In the genomic region with DNA sequence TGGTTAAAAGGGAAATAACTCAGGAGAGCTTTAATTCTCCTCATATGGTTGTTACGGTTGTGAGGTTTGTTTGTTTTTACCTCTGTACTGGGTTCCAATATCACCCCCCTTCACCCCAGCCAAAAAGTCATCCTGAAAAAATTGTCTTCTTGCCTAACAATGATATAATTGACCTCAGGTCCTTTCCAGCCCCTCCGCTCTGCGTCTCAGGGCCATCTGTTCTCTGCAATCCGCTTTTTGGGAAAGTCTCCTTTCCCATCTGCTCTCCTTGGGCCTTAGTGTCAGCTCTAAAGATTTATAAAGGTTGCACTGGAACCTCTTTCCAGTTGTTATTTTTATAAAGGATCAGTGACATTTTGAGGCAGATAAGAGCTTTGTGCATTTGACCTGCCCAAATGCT, we compare ENCODE assay signal across 14 cellular contexts. TPM values are rescaled to one million over a fixed set of nuclear protein-coding genes. Genes with fewer than 3 reads are reported as not detected.
DNase-seq lines count a peak whose midpoint lies in the region; ATAC-seq and TF ChIP-seq lines count a peak whose summit lies in the region.
"Had no signal": no experiment of that assay in that cellular context is flagged by ENCODE, and none has a peak within 500 bp of the region (broad histone marks: within the 10 kb centered on the region; RNA-seq: fewer than 3 reads in every experiment).

No MANE protein-coding gene starts in this region.

- H3K9me3 ChIP-seq in suprapubic skin = no peaks in the 10 kb centered on the region
- H3K9me3 ChIP-seq: lower lobe of right lung, MG63 had no signal

- DNase-seq in HFFc6 = no peak
- DNase-seq in glutamatergic neuron = no peak
- no peak for DNase-seq in suprapubic skin (ENCODE audit: low spot score in 2 of 2)
- no peak for DNase-seq in superior temporal gyrus (ENCODE audit: extremely low spot score)
- DNase-seq in activated CD4-positive, alpha-beta memory T cell treated with anti-CD3 and anti-CD28 coated beads for 36 hours = no peak
- DNase-seq: activated naive CD8-positive, alpha-beta T cell treated with anti-CD3 and anti-CD28 coated beads for 36 hours; lower lobe of right lung; MG63; retina; stimulated activated naive CD8-positive, alpha-beta T cell treated with anti-CD3 and anti-CD28 coated beads, Interleukin-15, amount 100 ng/mL, for 72 hours had no signal

- H3K27ac ChIP-seq in VCaP (peak overlapping the region; percentile 45), suprapubic skin (peak overlapping the region; percentile 54)
- H3K27ac ChIP-seq: lower lobe of right lung had no signal

- intact Hi-C loops in activated CD4-positive, alpha-beta memory T cell treated with anti-CD3 and anti-CD28 coated beads for 36 hours (cut with micrococcal nuclease) = no loop called here

- POLR2A ChIA-PET in activated CD4-positive, alpha-beta memory T cell treated with anti-CD3 and anti-CD28 coated beads for 36 hours (lab: Charles Lee) = no interaction called here

- H3K27ac Mint-ChIP-seq in HFFc6 = peak overlapping the region; percentile 98
- peak overlapping the region; percentile 95 for H3K27ac Mint-ChIP-seq in glutamatergic neuron (ENCODE audit: unreplicated experiment)
- no peak overlapping the region for H3K27ac Mint-ChIP-seq in activated CD4-positive, alpha-beta memory T cell treated with anti-CD3 and anti-CD28 coated beads for 36 hours
- H3K27ac Mint-ChIP-seq: activated naive CD8-positive, alpha-beta T cell treated with anti-CD3 and anti-CD28 coated beads for 36 hours; dendritic cell treated with granulocyte-macrophage colony-stimulating factor and Interleukin-4, amounts not matched to agents 40 ng/mL and 50 ng/mL, for 4 days; stimulated activated naive CD8-positive, alpha-beta T cell treated with anti-CD3 and anti-CD28 coated beads, Interleukin-15, amount 100 ng/mL, for 72 hours had no signal

- peak overlapping the region; percentile 67; the same call in 1 of the 2 replicates for H3K4me3 Mint-ChIP-seq in HFFc6
- H3K4me3 Mint-ChIP-seq in glutamatergic neuron (ENCODE audit: unreplicated experiment) = peak overlapping the region; percentile 70
- H3K4me3 Mint-ChIP-seq in activated CD4-positive, alpha-beta memory T cell treated with anti-CD3 and anti-CD28 coated beads for 36 hours = no peak overlapping the region
- H3K4me3 Mint-ChIP-seq: activated naive CD8-positive, alpha-beta T cell treated with anti-CD3 and anti-CD28 coated beads for 36 hours; dendritic cell treated with granulocyte-macrophage colony-stimulating factor and Interleukin-4, amounts not matched to agents 40 ng/mL and 50 ng/mL, for 4 days; stimulated activated naive CD8-positive, alpha-beta T cell treated with anti-CD3 and anti-CD28 coated beads, Interleukin-15, amount 100 ng/mL, for 72 hours had no signal

- H3K36me3 ChIP-seq in suprapubic skin = no peaks in the 10 kb centered on the region
- H3K36me3 ChIP-seq: lower lobe of right lung, MG63 had no signal

- H3K4me1 Mint-ChIP-seq in HFFc6 (ENCODE audit: low read depth) (peaks cover 62% of the 10 kb centered on the region), glutamatergic neuron (ENCODE audit: low read depth, unreplicated experiment) (peaks cover 45% of the 10 kb centered on the region)
- H3K4me1 Mint-ChIP-seq in activated CD4-positive, alpha-beta memory T cell treated with anti-CD3 and anti-CD28 coated beads for 36 hours (ENCODE audit: low read depth) = peaks cover 16% of the 10 kb centered on the region

- no peak for ATAC-seq in GM19351 (IDR thresholded peaks at IDR 0.05; ENCODE audit: unreplicated experiment)
- ATAC-seq in HG03025 (IDR thresholded peaks at IDR 0.05; ENCODE audit: low FRiP score, unreplicated experiment) = no peak
- ATAC-seq: stimulated activated naive CD8-positive, alpha-beta T cell treated with anti-CD3 and anti-CD28 coated beads, Interleukin-15, amount 100 ng/mL, for 72 hours had no signal

- peaks cover 5% of the 10 kb centered on the region for H3K4me1 ChIP-seq in suprapubic skin

- no peaks in the 10 kb centered on the region for H3K27me3 ChIP-seq in suprapubic skin
- H3K27me3 ChIP-seq: MG63 had no signal

- CTCF ChIA-PET in activated CD4-positive, alpha-beta memory T cell treated with anti-CD3 and anti-CD28 coated beads for 36 hours (lab: Charles Lee) = no interaction called here

- TF ChIP-seq POLR2A in suprapubic skin (IDR thresholded peaks at IDR 0.05) = no peak

- H3K9me3 Mint-ChIP-seq in HFFc6 (no peaks in the 10 kb centered on the region), glutamatergic neuron (ENCODE audit: unreplicated experiment) (no peaks in the 10 kb centered on the region)
- no peaks in the 10 kb centered on the region for H3K9me3 Mint-ChIP-seq in activated CD4-positive, alpha-beta memory T cell treated with anti-CD3 and anti-CD28 coated beads for 36 hours
- H3K9me3 Mint-ChIP-seq: activated naive CD8-positive, alpha-beta T cell treated with anti-CD3 and anti-CD28 coated beads for 36 hours; dendritic cell treated with granulocyte-macrophage colony-stimulating factor and Interleukin-4, amounts not matched to agents 40 ng/mL and 50 ng/mL, for 4 days; stimulated activated naive CD8-positive, alpha-beta T cell treated with anti-CD3 and anti-CD28 coated beads, Interleukin-15, amount 100 ng/mL, for 72 hours had no signal

- TF ChIP-seq EP300 in suprapubic skin (IDR thresholded peaks at IDR 0.05) = no peak

- no peak overlapping the region for H3K4me3 ChIP-seq in suprapubic skin
- H3K4me3 ChIP-seq: lower lobe of right lung, MG63 had no signal

- H3K27me3 Mint-ChIP-seq in HFFc6 (ENCODE audit: insufficient read depth) (no peaks in the 10 kb centered on the region), glutamatergic neuron (ENCODE audit: unreplicated experiment) (no peaks in the 10 kb centered on the region)
- no peaks in the 10 kb centered on the region for H3K27me3 Mint-ChIP-seq in activated CD4-positive, alpha-beta memory T cell treated with anti-CD3 and anti-CD28 coated beads for 36 hours
- H3K27me3 Mint-ChIP-seq: activated naive CD8-positive, alpha-beta T cell treated with anti-CD3 and anti-CD28 coated beads for 36 hours; stimulated activated naive CD8-positive, alpha-beta T cell treated with anti-CD3 and anti-CD28 coated beads, Interleukin-15, amount 100 ng/mL, for 72 hours had no signal

- 0 out of 2 replicates have a peak, but pooled peaks cover 2% of the 10 kb centered on the region for H3K36me3 Mint-ChIP-seq in HFFc6 (ENCODE audit: low read depth)
- no peaks in the 10 kb centered on the region for H3K36me3 Mint-ChIP-seq in glutamatergic neuron (ENCODE audit: unreplicated experiment)
- peaks cover 4% of the 10 kb centered on the region for H3K36me3 Mint-ChIP-seq in activated CD4-positive, alpha-beta memory T cell treated with anti-CD3 and anti-CD28 coated beads for 36 hours

- WGBS in suprapubic skin = 78% methylated on average over 4 of the region's 4 CpGs

- no peak for TF ChIP-seq CTCF in HFFc6 (IDR thresholded peaks at IDR 0.05)
- no peak for TF ChIP-seq CTCF in VCaP (conservative IDR thresholded peaks at IDR 0.05)
- no peak for TF ChIP-seq CTCF in glutamatergic neuron (IDR thresholded peaks at IDR 0.05; ENCODE audit: partially characterized antibody, unreplicated experiment)
- no peak for TF ChIP-seq CTCF in suprapubic skin (IDR thresholded peaks at IDR 0.05)

RNA-seq across cellular contexts. Expression of a gene that starts 33.9 kb away (rescaled TPM):
- 10 to 100 TPM in 2 of 6 experiments, 1 to 10 TPM in 4; 9.2 to 11.3 (median 9.8) TPM for total RNA-seq in HFFc6 (2021; fragmentation: NEBNext Ultra II Directional; extraction: Animal tissue kit (Norgen Biotek cat#: 25700))
- 76.7 TPM for total RNA-seq in glutamatergic neuron (ENCODE audit: unreplicated experiment)
- total RNA-seq in suprapubic skin = 10 to 100 TPM; 12.8 to 42.1 (median 26.7) TPM
- total RNA-seq in activated CD4-positive, alpha-beta memory T cell treated with anti-CD3 and anti-CD28 coated beads for 36 hours = 10 to 100 TPM; 25.4 to 25.5 TPM

RNA-seq across cellular contexts. Expression of a gene that starts 55.4 kb away (rescaled TPM):
- not detected for total RNA-seq in HFFc6 (2021; fragmentation: NEBNext Ultra II Directional; extraction: Animal tissue kit (Norgen Biotek cat#: 25700))
- total RNA-seq in glutamatergic neuron (ENCODE audit: unreplicated experiment) (not detected), suprapubic skin (10 to 100 TPM; 15.8 to 68.7 (median 44.7) TPM)
- total RNA-seq in activated CD4-positive, alpha-beta memory T cell treated with anti-CD3 and anti-CD28 coated beads for 36 hours = not detected
- total RNA-seq: activated naive CD8-positive, alpha-beta T cell treated with anti-CD3 and anti-CD28 coated beads for 36 hours; lower lobe of right lung had no signal

Comparison
In these comparisons a context has a peak if more than half of its experiments do, and no peak if none do; other contexts are left out.
1. RNA of a gene that starts 55.4 kb away (total RNA-seq): 15.8 to 68.7 TPM in suprapubic skin; not detected in activated CD4-positive, alpha-beta memory T cell treated with anti-CD3 and anti-CD28 coated beads for 36 hours, not detected in HFFc6 and not detected in glutamatergic neuron (single experiment); every median in the first group is over 10 times any median in the second.